12 cellular contexts compared by ENCODE assay signal in the genomic region with DNA sequence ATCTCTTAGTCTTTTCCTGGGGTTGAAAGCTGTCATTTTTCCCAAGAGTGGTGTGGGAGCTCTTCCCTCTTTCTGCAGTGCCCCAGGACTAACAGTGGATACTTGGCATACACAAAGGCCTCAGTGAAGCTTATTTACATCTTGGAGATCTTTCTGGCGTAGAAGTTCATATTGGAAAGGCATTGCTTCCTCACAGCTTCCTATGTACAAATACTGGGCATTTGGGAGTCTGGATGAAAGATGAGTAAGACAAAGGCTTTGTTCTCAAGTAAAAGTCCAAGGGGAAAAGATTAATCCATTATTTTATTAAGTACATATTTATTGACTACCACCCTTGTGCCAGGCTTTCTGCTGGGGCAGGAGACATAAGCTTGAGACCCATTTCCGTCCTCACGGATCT. TPM values are rescaled to one million over a fixed set of nuclear protein-coding genes. Genes with fewer than 3 reads are reported as not detected.
DNase-seq lines count a peak whose midpoint lies in the region; ATAC-seq lines count a peak whose summit lies in the region.
"Had no signal": no experiment of that assay in that cellular context is flagged by ENCODE, and none has a peak within 500 bp of the region (broad histone marks: within the 10 kb centered on the region; RNA-seq: fewer than 3 reads in every experiment).

No MANE protein-coding gene starts in this region.

- no peak for ATAC-seq in T-cell (replicated peaks in 1 of 4)
- ATAC-seq in stimulated activated naive B cell treated with anti-CD40 and anti-IgM and Interleukin-4, amounts not matched to agents 10 μg/mL and 1 μg/mL and 100 μg/mL, for 72 hours (replicated peaks), result no peak
- no peak for ATAC-seq in GM18511 (IDR thresholded peaks at IDR 0.05; ENCODE audit: unreplicated experiment)

- H3K27me3 Mint-ChIP-seq in T-helper 2 cell treated with Interferon-gamma antibody and Interleukin-4, amounts not matched to agents 5 μg/mL and 100 μg/mL, for 36 hours (ENCODE audit: low read depth), result no peaks in the 10 kb centered on the region
- no peaks in the 10 kb centered on the region for H3K27me3 Mint-ChIP-seq in T-cell
- no peaks in the 10 kb centered on the region for H3K27me3 Mint-ChIP-seq in immature natural killer cell (ENCODE audit: low read depth in 3 of 3)
- H3K27me3 Mint-ChIP-seq in stimulated activated naive B cell treated with anti-CD40 and anti-IgM and Interleukin-4, amounts not matched to agents 10 μg/mL and 1 μg/mL and 100 μg/mL, for 72 hours, result no peaks in the 10 kb centered on the region
- H3K27me3 Mint-ChIP-seq: activated CD4-positive, alpha-beta T cell treated with anti-CD3 and anti-CD28 coated beads, Interleukin-2, amount 10 ng/mL, durations not matched to agents 7 days and 5 days had no signal

- no peak overlapping the region for H3K4me3 Mint-ChIP-seq in T-helper 2 cell treated with Interferon-gamma antibody and Interleukin-4, amounts not matched to agents 5 μg/mL and 100 μg/mL, for 36 hours
- H3K4me3 Mint-ChIP-seq in T-cell (peak overlapping the region in 1 of 3 donors; percentile 53), immature natural killer cell (no peak overlapping the region)
- H3K4me3 Mint-ChIP-seq in stimulated activated naive B cell treated with anti-CD40 and anti-IgM and Interleukin-4, amounts not matched to agents 10 μg/mL and 1 μg/mL and 100 μg/mL, for 72 hours, result no peak overlapping the region
- H3K4me3 Mint-ChIP-seq: activated CD4-positive, alpha-beta T cell treated with anti-CD3 and anti-CD28 coated beads, Interleukin-2, amount 10 ng/mL, durations not matched to agents 7 days and 5 days had no signal

- POLR2A ChIA-PET in T-cell (lab: Charles Lee), result interaction anchor here (0.5 to 1.4 kb wide), 8 partner anchors 9 to 883 kb away, joined by 3 to 5 read pairs (median 4); no protein-coding TSS in a partner anchor

- peaks cover 3% of the 10 kb centered on the region for H3K36me3 Mint-ChIP-seq in T-helper 2 cell treated with Interferon-gamma antibody and Interleukin-4, amounts not matched to agents 5 μg/mL and 100 μg/mL, for 36 hours (ENCODE audit: low read depth)
- H3K36me3 Mint-ChIP-seq in T-cell (no peaks in the 10 kb centered on the region), immature natural killer cell (no peaks in the 10 kb centered on the region)
- peaks cover 5 to 13% of the 10 kb centered on the region in 2 donors for H3K36me3 Mint-ChIP-seq in stimulated activated naive B cell treated with anti-CD40 and anti-IgM and Interleukin-4, amounts not matched to agents 10 μg/mL and 1 μg/mL and 100 μg/mL, for 72 hours

- peaks cover 51% of the 10 kb centered on the region for H3K4me1 Mint-ChIP-seq in T-helper 2 cell treated with Interferon-gamma antibody and Interleukin-4, amounts not matched to agents 5 μg/mL and 100 μg/mL, for 36 hours (ENCODE audit: low read depth)
- H3K4me1 Mint-ChIP-seq in T-cell (peaks cover 92 to 95% (median 94%) of the 10 kb centered on the region in 3 donors), immature natural killer cell (peaks cover 65 to 83% of the 10 kb centered on the region in 2 donors)
- peaks cover 66 to 97% of the 10 kb centered on the region in 2 donors for H3K4me1 Mint-ChIP-seq in stimulated activated naive B cell treated with anti-CD40 and anti-IgM and Interleukin-4, amounts not matched to agents 10 μg/mL and 1 μg/mL and 100 μg/mL, for 72 hours

- H3K27ac Mint-ChIP-seq in T-helper 2 cell treated with Interferon-gamma antibody and Interleukin-4, amounts not matched to agents 5 μg/mL and 100 μg/mL, for 36 hours, result peak overlapping the region; percentile 1
- H3K27ac Mint-ChIP-seq in T-cell, result peak overlapping the region; percentile 79 to 85
- H3K27ac Mint-ChIP-seq in immature natural killer cell, result peak overlapping the region in 5 of 6 donors; percentile 5 to 57 (median 19)
- H3K27ac Mint-ChIP-seq in stimulated activated naive B cell treated with anti-CD40 and anti-IgM and Interleukin-4, amounts not matched to agents 10 μg/mL and 1 μg/mL and 100 μg/mL, for 72 hours, result peak overlapping the region; percentile 81
- H3K27ac Mint-ChIP-seq: activated CD4-positive, alpha-beta T cell treated with anti-CD3 and anti-CD28 coated beads, Interleukin-2, amount 10 ng/mL, durations not matched to agents 7 days and 5 days had no signal

- DNase-seq in T-helper 2 cell treated with Interferon-gamma antibody and Interleukin-4, amounts not matched to agents 5 μg/mL and 100 μg/mL, for 36 hours (ENCODE audit: low spot score), result no peak
- DNase-seq in T-helper 2 cell, result no peak
- no peak for DNase-seq in T-cell
- no peak for DNase-seq in immature natural killer cell
- DNase-seq in stimulated activated naive B cell treated with anti-CD40 and anti-IgM and Interleukin-4, amounts not matched to agents 10 μg/mL and 1 μg/mL and 100 μg/mL, for 72 hours, result no peak
- DNase-seq in DMS153 (lab: John Stamatoyannopoulos, UW), result no peak
- DNase-seq in NCI-H774 (lab: John Stamatoyannopoulos, UW), result no peak
- DNase-seq: 8988T; activated CD4-positive, alpha-beta T cell treated with anti-CD3 and anti-CD28 coated beads, Interleukin-2, amount 10 ng/mL, durations not matched to agents 7 days and 5 days; HCEC 1CT; NCI-H82 had no signal

- H3K9me3 Mint-ChIP-seq in T-helper 2 cell treated with Interferon-gamma antibody and Interleukin-4, amounts not matched to agents 5 μg/mL and 100 μg/mL, for 36 hours, result no peaks in the 10 kb centered on the region
- H3K9me3 Mint-ChIP-seq in T-cell (no peaks in the 10 kb centered on the region), immature natural killer cell (no peaks in the 10 kb centered on the region)
- peaks cover 2 to 3% of the 10 kb centered on the region in 2 donors for H3K9me3 Mint-ChIP-seq in stimulated activated naive B cell treated with anti-CD40 and anti-IgM and Interleukin-4, amounts not matched to agents 10 μg/mL and 1 μg/mL and 100 μg/mL, for 72 hours
- H3K9me3 Mint-ChIP-seq: activated CD4-positive, alpha-beta T cell treated with anti-CD3 and anti-CD28 coated beads, Interleukin-2, amount 10 ng/mL, durations not matched to agents 7 days and 5 days had no signal

- CTCF ChIA-PET in T-cell (lab: Charles Lee), result interaction anchor here (0.6 to 4.2 kb wide), 31 partner anchors 8 to 1159 kb away, joined by 3 to 105 read pairs (median 5); no protein-coding TSS in a partner anchor

RNA-seq across cellular contexts. Expression of a gene that starts 22.0 kb away (rescaled TPM):
- 10 to 100 TPM; 53.1 to 96.0 (median 80.6) TPM for total RNA-seq in T-cell
- 10 to 100 TPM in 2 of 3 donors, 1 to 10 TPM in 1; 5.8 to 16.7 (median 10.2) TPM for polyA plus RNA-seq in immature natural killer cell

Comparison
In these comparisons a context has a peak if more than half of its experiments do, and no peak if none do; other contexts are left out.
1. H3K27ac Mint-ChIP-seq: peak in every context shown above with its lines; median percentile 82 in T-cell; 81 in stimulated activated naive B cell treated with anti-CD40 and anti-IgM and Interleukin-4, amounts not matched to agents 10 μg/mL and 1 μg/mL and 100 μg/mL, for 72 hours; 19 in immature natural killer cell; 1 in T-helper 2 cell treated with Interferon-gamma antibody and Interleukin-4, amounts not matched to agents 5 μg/mL and 100 μg/mL, for 36 hours.